ENCODE assay signal across 8 cellular contexts in genomic region chr9:99823392-99824377, GRCh38. TPM values are rescaled to one million over a fixed set of nuclear protein-coding genes. Genes with fewer than 3 reads are reported as not detected.
A peak's percentile ranks its signal among the peaks of the same experiment; 100 is the strongest.
DNase-seq lines count a peak whose midpoint lies in the region; ATAC-seq lines count a peak whose summit lies in the region.

No MANE protein-coding gene starts in this region.

- peak overlapping the region; percentile 28 to 52 for H3K9ac ChIP-seq in mucosa of rectum (ENCODE audit: low read depth in 1 of 2, low read length in 2 of 2)

- H3K9me3 Mint-ChIP-seq in activated CD4-positive, alpha-beta memory T cell treated with anti-CD3 and anti-CD28 coated beads, Interleukin-2, amount 10 ng/mL, durations not matched to agents 7 days and 5 days, result no peaks in the 10 kb centered on the region
- no peaks in the 10 kb centered on the region for H3K9me3 Mint-ChIP-seq in effector memory CD8-positive, alpha-beta T cell

- DNase-seq in COLO668 (lab: John Stamatoyannopoulos, UW; ENCODE audit: unreplicated experiment) (peak; percentile 37), KBM-7 (peak; percentile 20)
- peak; percentile 41 for DNase-seq in activated CD4-positive, alpha-beta memory T cell treated with anti-CD3 and anti-CD28 coated beads, Interleukin-2, amount 10 ng/mL, durations not matched to agents 7 days and 5 days
- peak; percentile 52 to 58 (median 52) for DNase-seq in effector memory CD8-positive, alpha-beta T cell
- peak; percentile 32 to 53 for DNase-seq in stimulated activated CD8-positive, alpha-beta memory T cell treated with anti-CD3 and anti-CD28 coated beads, Interleukin-4, amount 100 ng/mL, for 1 hour (ENCODE audit: low read depth in 2 of 2, low spot score in 1 of 2)

- H3K9me3 ChIP-seq in mucosa of rectum (ENCODE audit: control insufficient read depth in 2 of 2, low read length in 2 of 2), result no peaks in the 10 kb centered on the region

- peaks cover 68% of the 10 kb centered on the region for H3K4me1 Mint-ChIP-seq in activated CD4-positive, alpha-beta memory T cell treated with anti-CD3 and anti-CD28 coated beads, Interleukin-2, amount 10 ng/mL, durations not matched to agents 7 days and 5 days
- peaks cover 48 to 51% of the 10 kb centered on the region in 2 donors for H3K4me1 Mint-ChIP-seq in effector memory CD8-positive, alpha-beta T cell (ENCODE audit: low read depth in 2 of 2)

- ATAC-seq in effector memory CD8-positive, alpha-beta T cell (replicated peaks), result peak; percentile 2
- ATAC-seq in GM21786 (IDR thresholded peaks at IDR 0.05; ENCODE audit: unreplicated experiment) (no peak), HG02642 (IDR thresholded peaks at IDR 0.05; ENCODE audit: poor library complexity, unreplicated experiment) (no peak)

- H3K27me3 ChIP-seq in mucosa of rectum (ENCODE audit: control insufficient read depth in 2 of 2, insufficient read depth in 2 of 2, low read length in 2 of 2), result peaks cover 37 to 61% of the 10 kb centered on the region in 2 donors

- H3K4me3 Mint-ChIP-seq in activated CD4-positive, alpha-beta memory T cell treated with anti-CD3 and anti-CD28 coated beads, Interleukin-2, amount 10 ng/mL, durations not matched to agents 7 days and 5 days, result peak overlapping the region; percentile 91
- H3K4me3 Mint-ChIP-seq in effector memory CD8-positive, alpha-beta T cell, result peak overlapping the region; percentile 94 to 98

- H3K4me3 ChIP-seq in mucosa of rectum (ENCODE audit: low read length in 2 of 2), result peak overlapping the region; percentile 84 to 99

- H3K36me3 ChIP-seq in mucosa of rectum (ENCODE audit: control insufficient read depth in 2 of 2, insufficient read depth in 2 of 2, low read length in 2 of 2), result no peaks in the 10 kb centered on the region

- H3K27ac ChIP-seq in mucosa of rectum (ENCODE audit: low read depth in 2 of 2, low read length in 2 of 2), result no peak overlapping the region

- H3K4me1 ChIP-seq in mucosa of rectum (ENCODE audit: control insufficient read depth in 2 of 2, insufficient read depth in 2 of 2, low read length in 2 of 2), result peaks cover 43 to 49% of the 10 kb centered on the region in 2 donors

- peaks cover 53% of the 10 kb centered on the region for H3K27me3 Mint-ChIP-seq in activated CD4-positive, alpha-beta memory T cell treated with anti-CD3 and anti-CD28 coated beads, Interleukin-2, amount 10 ng/mL, durations not matched to agents 7 days and 5 days
- peaks cover 10 to 39% of the 10 kb centered on the region in 2 donors for H3K27me3 Mint-ChIP-seq in effector memory CD8-positive, alpha-beta T cell

- no peaks in the 10 kb centered on the region for H3K36me3 Mint-ChIP-seq in activated CD4-positive, alpha-beta memory T cell treated with anti-CD3 and anti-CD28 coated beads, Interleukin-2, amount 10 ng/mL, durations not matched to agents 7 days and 5 days (ENCODE audit: low read depth)
- peaks cover 78% of the 10 kb centered on the region for H3K36me3 Mint-ChIP-seq in effector memory CD8-positive, alpha-beta T cell (ENCODE audit: insufficient read depth)

- in situ Hi-C loops in KBM-7 (cut with MboI; ENCODE audit: low pct_unique_long_range_greater_than_20kb, low sequenced_read_pairs), result no loop called here

- CTCF ChIA-PET in activated CD4-positive, alpha-beta memory T cell treated with anti-CD3 and anti-CD28 coated beads, Interleukin-2, amount 10 ng/mL, durations not matched to agents 7 days and 5 days (lab: Charles Lee), result interaction anchor here (0.8 to 2.3 kb wide), 23 partner anchors 12 to 660 kb away, joined by 3 to 13 read pairs (median 5); no protein-coding TSS in a partner anchor

- POLR2A ChIA-PET in activated CD4-positive, alpha-beta memory T cell treated with anti-CD3 and anti-CD28 coated beads, Interleukin-2, amount 10 ng/mL, durations not matched to agents 7 days and 5 days (lab: Charles Lee), result interaction anchor here (0.8 to 2.0 kb wide), 5 partner anchors 20 to 564 kb away, joined by 3 to 8 read pairs (median 3); no protein-coding TSS in a partner anchor

- no peak overlapping the region for H3K27ac Mint-ChIP-seq in activated CD4-positive, alpha-beta memory T cell treated with anti-CD3 and anti-CD28 coated beads, Interleukin-2, amount 10 ng/mL, durations not matched to agents 7 days and 5 days
- peak overlapping the region; percentile 98 to 99 for H3K27ac Mint-ChIP-seq in effector memory CD8-positive, alpha-beta T cell

RNA-seq across cellular contexts. Expression of gene NR4A3, which starts 2.0 kb away (rescaled TPM):
- 1 to 10 TPM; 3.0 to 3.2 TPM for total RNA-seq in activated CD4-positive, alpha-beta memory T cell treated with anti-CD3 and anti-CD28 coated beads, Interleukin-2, amount 10 ng/mL, durations not matched to agents 7 days and 5 days
